ENCODE assay signal across 17 cellular contexts in the genomic region with DNA sequence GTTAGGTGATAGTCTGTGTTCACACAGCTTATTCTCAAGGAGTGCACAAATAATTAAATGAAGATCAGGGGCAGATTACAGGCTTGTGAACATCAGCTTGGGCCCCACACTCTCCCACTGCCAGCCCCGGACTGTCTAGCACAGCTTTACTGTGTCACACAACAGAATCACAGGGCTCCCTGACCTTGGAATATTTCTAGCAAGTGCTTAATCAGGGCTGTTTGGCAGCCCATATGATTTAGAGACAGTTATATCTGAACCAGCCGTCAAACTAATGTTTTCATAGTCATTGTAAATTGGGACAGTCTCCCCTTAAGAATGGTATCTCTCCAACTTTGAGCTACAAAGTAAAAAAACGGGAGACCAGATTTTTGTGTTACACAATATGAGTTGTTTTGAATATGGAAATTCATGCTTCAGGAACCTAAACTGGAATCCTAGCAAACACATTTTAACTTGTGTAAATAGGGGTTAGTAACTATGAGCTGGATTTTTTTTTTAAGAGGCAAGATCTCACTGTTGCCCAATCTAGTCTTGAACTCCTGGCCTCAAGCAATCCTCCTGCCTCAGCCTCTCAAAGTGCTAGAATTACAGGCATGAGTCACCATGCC.
DNase-seq lines count a peak whose midpoint lies in the region; ATAC-seq and TF ChIP-seq lines count a peak whose summit lies in the region.
"Had no signal": no experiment of that assay in that cellular context is flagged by ENCODE, and none has a peak within 500 bp of the region (broad histone marks: within the 10 kb centered on the region; RNA-seq: fewer than 3 reads in every experiment).

No MANE protein-coding gene starts in this region.

- no peaks in the 10 kb centered on the region for H3K79me2 ChIP-seq in SK-N-SH (ENCODE audit: insufficient read depth)

- 91% methylated on average over 3 of the region's 3 CpGs for WGBS in SK-N-SH (ENCODE audit: low lambda C conversion rate)
- 8 to 17% methylated on average over 3 of the region's 3 CpGs for WGBS in body of pancreas, 2 donors
- 30% methylated on average over 3 of the region's 3 CpGs for WGBS in right cardiac atrium

- TF ChIP-seq POLR2A in body of pancreas (IDR thresholded peaks at IDR 0.05): no peak

- in situ Hi-C loops in KBM-7 (cut with MboI; ENCODE audit: low pct_unique_long_range_greater_than_20kb, low sequenced_read_pairs): no loop called here

- POLR2A ChIA-PET in SK-N-SH (lab: Yijun Ruan, JAX): no interaction called here

- H3K4me3 ChIP-seq in SK-N-SH (ENCODE audit: low read depth in 2 of 2, low read length in 1 of 2) (no peak overlapping the region), body of pancreas (no peak overlapping the region), right cardiac atrium (ENCODE audit: low read length) (no peak overlapping the region)
- H3K4me3 ChIP-seq: coronary artery, uterus had no signal

- CTCF ChIA-PET in SK-N-SH (lab: Yijun Ruan, JAX): interaction anchor here (0.8 to 2.3 kb wide), 2 partner anchors 9 to 10 kb away, joined by 3 to 7 read pairs; no protein-coding TSS in a partner anchor

- intact Hi-C loops in body of pancreas (cut with DNase I): no loop called here
- intact Hi-C loops in right cardiac atrium (cut with DNase I): no loop called here

- no peak for DNase-seq in SK-N-SH
- DNase-seq in body of pancreas: no peak
- peak in 1 of 3 donors; percentile 59 for DNase-seq in right cardiac atrium
- peak; percentile 38 for DNase-seq in stromal cell of bone marrow (ENCODE audit: low read depth)
- no peak for DNase-seq in RPMI8226
- DNase-seq in KBM-7: no peak
- DNase-seq: activated CD4-positive, CD25-positive, alpha-beta regulatory T cell; aorta; CD4-positive, CD25-positive, alpha-beta regulatory T cell; DMS53; NCI-H2029 treated with DMSO at 0.1 percent for 48 hours; NCI-H774; stimulated activated naive CD4-positive, alpha-beta T cell treated with Interleukin-2 at 50 U/mL for 16 hours had no signal

- no peak for TF ChIP-seq EP300 in SK-N-SH (IDR thresholded peaks at IDR 0.05; ENCODE audit: borderline replicate concordance in 1 of 2, low read depth in 1 of 2, low read length in 1 of 2)

- no peak overlapping the region for H3K27ac ChIP-seq in SK-N-SH (ENCODE audit: low read depth in 2 of 2, low read length in 1 of 2)
- H3K27ac ChIP-seq in body of pancreas: no peak overlapping the region
- H3K27ac ChIP-seq in right cardiac atrium (ENCODE audit: low read length): no peak overlapping the region
- H3K27ac ChIP-seq: coronary artery had no signal

- no peak for TF ChIP-seq RAD21 in SK-N-SH (IDR thresholded peaks at IDR 0.05; ENCODE audit: low read length)

- ATAC-seq in SK-N-SH treated with all-trans-retinoic acid at 6 μM for 48 hours: peak; percentile 22; the same call in 1 of the 3 replicates
- peak; percentile 38 for ATAC-seq in body of pancreas
- peak; percentile 72 to 75 for ATAC-seq in right cardiac atrium
- no peak for ATAC-seq in HG03457 (IDR thresholded peaks at IDR 0.05; ENCODE audit: unreplicated experiment)

- H3K4me1 ChIP-seq in SK-N-SH (ENCODE audit: control insufficient read depth in 1 of 2, insufficient read depth in 2 of 2, low read depth in 1 of 2, low read length in 1 of 2): no peaks in the 10 kb centered on the region
- peaks cover 8% of the 10 kb centered on the region for H3K4me1 ChIP-seq in body of pancreas
- no peaks in the 10 kb centered on the region for H3K4me1 ChIP-seq in right cardiac atrium (ENCODE audit: control insufficient read depth, insufficient read depth, low read length)
- H3K4me1 ChIP-seq: uterus had no signal

- H3K9ac ChIP-seq in SK-N-SH: no peak overlapping the region

- H2AFZ ChIP-seq in SK-N-SH (ENCODE audit: low read depth): no peak overlapping the region

- H3K9me2 ChIP-seq in SK-N-SH: no peaks in the 10 kb centered on the region

- H3K36me3 ChIP-seq in SK-N-SH (replicated peaks in 1 of 2; ENCODE audit: control insufficient read depth in 1 of 2, insufficient read depth in 2 of 2, low read length in 1 of 2) (no peaks in the 10 kb centered on the region), body of pancreas (replicated peaks in 1 of 2; ENCODE audit: insufficient read depth in 1 of 2, low read depth in 2 of 2) (no peaks in the 10 kb centered on the region)
- H3K36me3 ChIP-seq: uterus had no signal

- H3K4me2 ChIP-seq in SK-N-SH: no peak overlapping the region

- no peaks in the 10 kb centered on the region for H3K9me3 ChIP-seq in SK-N-SH
- H3K9me3 ChIP-seq in body of pancreas: no peaks in the 10 kb centered on the region
- no peaks in the 10 kb centered on the region for H3K9me3 ChIP-seq in right cardiac atrium (ENCODE audit: control insufficient read depth, low read length)
- H3K9me3 ChIP-seq: uterus had no signal

- H4K20me1 ChIP-seq in SK-N-SH (ENCODE audit: insufficient read depth): no peaks in the 10 kb centered on the region

- no peaks in the 10 kb centered on the region for H3K27me3 ChIP-seq in SK-N-SH (ENCODE audit: insufficient read depth)
- H3K27me3 ChIP-seq in body of pancreas: no peaks in the 10 kb centered on the region
- no peaks in the 10 kb centered on the region for H3K27me3 ChIP-seq in right cardiac atrium (ENCODE audit: control insufficient read depth, insufficient read depth)
- H3K27me3 ChIP-seq: uterus had no signal

- H3F3A ChIP-seq in SK-N-SH (replicated peaks; ENCODE audit: insufficient read depth): no peaks in the 10 kb centered on the region

- no peak for TF ChIP-seq CTCF in SK-N-SH (IDR thresholded peaks at IDR 0.05)
- no peak for TF ChIP-seq CTCF in body of pancreas (IDR thresholded peaks at IDR 0.05)

TF ChIP-seq in SK-N-SH treated with all-trans-retinoic acid at 6 μM for 48 hours, 23 proteins besides CTCF, POLR2A, EP300 and RAD21 (continues in another document):
- no peak for TF ChIP-seq ZFP3 (CRISPR knock-in tag; IDR thresholded peaks at IDR 0.05)
- TF ChIP-seq, protein P1, sequence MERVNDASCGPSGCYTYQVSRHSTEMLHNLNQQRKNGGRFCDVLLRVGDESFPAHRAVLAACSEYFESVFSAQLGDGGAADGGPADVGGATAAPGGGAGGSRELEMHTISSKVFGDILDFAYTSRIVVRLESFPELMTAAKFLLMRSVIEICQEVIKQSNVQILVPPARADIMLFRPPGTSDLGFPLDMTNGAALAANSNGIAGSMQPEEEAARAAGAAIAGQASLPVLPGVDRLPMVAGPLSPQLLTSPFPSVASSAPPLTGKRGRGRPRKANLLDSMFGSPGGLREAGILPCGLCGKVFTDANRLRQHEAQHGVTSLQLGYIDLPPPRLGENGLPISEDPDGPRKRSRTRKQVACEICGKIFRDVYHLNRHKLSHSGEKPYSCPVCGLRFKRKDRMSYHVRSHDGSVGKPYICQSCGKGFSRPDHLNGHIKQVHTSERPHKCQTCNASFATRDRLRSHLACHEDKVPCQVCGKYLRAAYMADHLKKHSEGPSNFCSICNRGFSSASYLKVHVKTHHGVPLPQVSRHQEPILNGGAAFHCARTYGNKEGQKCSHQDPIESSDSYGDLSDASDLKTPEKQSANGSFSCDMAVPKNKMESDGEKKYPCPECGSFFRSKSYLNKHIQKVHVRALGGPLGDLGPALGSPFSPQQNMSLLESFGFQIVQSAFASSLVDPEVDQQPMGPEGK (CRISPR knock-in tag; IDR thresholded peaks at IDR 0.05; ENCODE audit: borderline replicate concordance): no peak
- no peak for TF ChIP-seq ARNTL (CRISPR knock-in tag; IDR thresholded peaks at IDR 0.05; ENCODE audit: borderline replicate concordance, low read depth)
- TF ChIP-seq, protein P2, sequence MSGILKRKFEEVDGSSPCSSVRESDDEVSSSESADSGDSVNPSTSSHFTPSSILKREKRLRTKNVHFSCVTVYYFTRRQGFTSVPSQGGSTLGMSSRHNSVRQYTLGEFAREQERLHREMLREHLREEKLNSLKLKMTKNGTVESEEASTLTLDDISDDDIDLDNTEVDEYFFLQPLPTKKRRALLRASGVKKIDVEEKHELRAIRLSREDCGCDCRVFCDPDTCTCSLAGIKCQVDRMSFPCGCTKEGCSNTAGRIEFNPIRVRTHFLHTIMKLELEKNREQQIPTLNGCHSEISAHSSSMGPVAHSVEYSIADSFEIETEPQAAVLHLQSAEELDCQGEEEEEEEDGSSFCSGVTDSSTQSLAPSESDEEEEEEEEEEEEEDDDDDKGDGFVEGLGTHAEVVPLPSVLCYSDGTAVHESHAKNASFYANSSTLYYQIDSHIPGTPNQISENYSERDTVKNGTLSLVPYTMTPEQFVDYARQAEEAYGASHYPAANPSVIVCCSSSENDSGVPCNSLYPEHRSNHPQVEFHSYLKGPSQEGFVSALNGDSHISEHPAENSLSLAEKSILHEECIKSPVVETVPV (CRISPR knock-in tag; IDR thresholded peaks at IDR 0.05): no peak

TF ChIP-seq in SK-N-SH, 30 proteins besides CTCF, POLR2A, EP300 and RAD21 (continues in another document):
- TF ChIP-seq FOSL2 (IDR thresholded peaks at IDR 0.05; ENCODE audit: borderline replicate concordance, low read depth) (no peak), ELF1 (IDR thresholded peaks at IDR 0.05) (no peak), POLR2AphosphoS5 (IDR thresholded peaks at IDR 0.05; ENCODE audit: low read depth, low read length) (no peak), SMC3 (IDR thresholded peaks at IDR 0.05; ENCODE audit: low read depth, low read length) (no peak)
- TF ChIP-seq, protein P3, sequence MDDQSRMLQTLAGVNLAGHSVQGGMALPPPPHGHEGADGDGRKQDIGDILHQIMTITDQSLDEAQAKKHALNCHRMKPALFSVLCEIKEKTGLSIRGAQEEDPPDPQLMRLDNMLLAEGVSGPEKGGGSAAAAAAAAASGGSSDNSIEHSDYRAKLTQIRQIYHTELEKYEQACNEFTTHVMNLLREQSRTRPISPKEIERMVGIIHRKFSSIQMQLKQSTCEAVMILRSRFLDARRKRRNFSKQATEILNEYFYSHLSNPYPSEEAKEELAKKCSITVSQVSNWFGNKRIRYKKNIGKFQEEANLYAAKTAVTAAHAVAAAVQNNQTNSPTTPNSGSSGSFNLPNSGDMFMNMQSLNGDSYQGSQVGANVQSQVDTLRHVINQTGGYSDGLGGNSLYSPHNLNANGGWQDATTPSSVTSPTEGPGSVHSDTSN (IDR thresholded peaks at IDR 0.05): no peak
- TF ChIP-seq, protein P4, sequence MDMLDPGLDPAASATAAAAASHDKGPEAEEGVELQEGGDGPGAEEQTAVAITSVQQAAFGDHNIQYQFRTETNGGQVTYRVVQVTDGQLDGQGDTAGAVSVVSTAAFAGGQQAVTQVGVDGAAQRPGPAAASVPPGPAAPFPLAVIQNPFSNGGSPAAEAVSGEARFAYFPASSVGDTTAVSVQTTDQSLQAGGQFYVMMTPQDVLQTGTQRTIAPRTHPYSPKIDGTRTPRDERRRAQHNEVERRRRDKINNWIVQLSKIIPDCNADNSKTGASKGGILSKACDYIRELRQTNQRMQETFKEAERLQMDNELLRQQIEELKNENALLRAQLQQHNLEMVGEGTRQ (IDR thresholded peaks at IDR 0.05; ENCODE audit: borderline replicate concordance, low read depth, low read length): no peak
